8 cellular contexts compared by ENCODE assay signal in the genomic region with DNA sequence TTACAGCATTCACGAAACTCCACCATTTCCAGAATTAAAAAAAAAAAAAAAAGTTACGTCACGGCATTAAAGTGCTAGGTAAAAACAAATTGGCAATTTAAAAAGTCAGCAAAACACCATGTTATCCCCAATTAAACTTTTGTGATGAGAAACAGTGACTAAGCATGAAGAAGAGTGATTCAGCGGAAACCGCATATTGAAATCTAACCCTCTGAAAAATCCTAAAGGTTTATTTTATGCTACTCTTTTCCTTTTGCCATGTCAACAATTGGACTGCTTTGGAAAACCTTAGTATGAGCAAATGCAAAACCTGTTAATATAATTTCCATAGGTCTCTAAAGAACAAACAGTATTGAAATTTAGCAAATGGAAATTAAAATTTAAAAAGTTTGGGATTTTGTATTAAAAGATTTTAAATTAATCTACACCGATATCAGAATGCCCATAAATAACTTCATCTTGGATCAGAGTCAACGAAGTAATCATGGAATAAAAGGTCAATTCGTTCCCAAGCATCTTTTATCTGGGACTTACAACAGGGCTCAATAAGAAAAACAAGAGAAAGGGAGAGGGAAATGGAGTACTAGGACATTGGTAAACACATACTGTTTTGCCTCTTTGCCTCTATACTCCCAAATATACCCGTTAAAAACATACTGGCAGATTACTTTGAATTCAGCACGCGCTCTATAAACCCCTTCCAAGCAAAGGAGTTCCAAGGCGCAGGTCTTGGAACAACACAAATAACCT. TPM values are rescaled to one million over a fixed set of nuclear protein-coding genes. Genes with fewer than 3 reads are reported as not detected.
DNase-seq lines count a peak whose midpoint lies in the region; ATAC-seq and TF ChIP-seq lines count a peak whose summit lies in the region.

No MANE protein-coding gene starts in this region.

- no peaks in the 10 kb centered on the region for H3K36me3 ChIP-seq in HCT116 (ENCODE audit: control insufficient read depth in 1 of 2, insufficient read depth in 2 of 2, low read length in 2 of 2)
- H3K36me3 ChIP-seq in effector memory CD4-positive, alpha-beta T cell (ENCODE audit: control insufficient read depth, insufficient read depth, low read length), result no peaks in the 10 kb centered on the region

- BruUV-seq in HCT116 (replicated peaks; lab: Mats Ljungman, UMichigan), result TSS peak; percentile 51

- peak overlapping the region; percentile 78 for H3K4me2 ChIP-seq in HCT116 (ENCODE audit: low read length)

- in situ Hi-C loops in Caki2 (cut with HindIII; ENCODE audit: low pct_unique_long_range_greater_than_20kb, low sequenced_read_pairs), result no loop called here
- in situ Hi-C loops in G401 (cut with HindIII; ENCODE audit: low sequenced_read_pairs), result no loop called here

- no peaks in the 10 kb centered on the region for H3K27me3 ChIP-seq in HCT116 (ENCODE audit: insufficient read depth, low read length)
- no peaks in the 10 kb centered on the region for H3K27me3 ChIP-seq in effector memory CD4-positive, alpha-beta T cell (replicated peaks; ENCODE audit: control insufficient read depth, insufficient read depth, low read length, poor library complexity, severe bottlenecking)

- peak overlapping the region; percentile 73 for H3K9ac ChIP-seq in HCT116 (ENCODE audit: low read length)

- peak overlapping the region; percentile 56 to 66 for H3K4me3 ChIP-seq in HCT116 (replicated peaks in 1 of 2; ENCODE audit: low read depth in 1 of 2, low read length in 2 of 2)
- H3K4me3 ChIP-seq in effector memory CD4-positive, alpha-beta T cell (ENCODE audit: insufficient read depth, low read depth, low read length, poor library complexity, severe bottlenecking), result peak overlapping the region; percentile 82

- POLR2A ChIA-PET in HCT116 (lab: Charles Lee) (no interaction called here), GM10248 (lab: Yijun Ruan, JAX) (interaction anchor here (0.6 kb wide), 1 partner anchor 79 kb away, joined by 3 read pairs; no protein-coding TSS in a partner anchor)

- H2AFZ ChIP-seq in HCT116 (ENCODE audit: low read depth, low read length, poor library complexity, severe bottlenecking), result no peak overlapping the region

- no peak for ATAC-seq in HCT116

- H3K27ac ChIP-seq in HCT116 (ENCODE audit: low read depth, low read length), result peak overlapping the region; percentile 80
- peak overlapping the region; percentile 70 for H3K27ac ChIP-seq in effector memory CD4-positive, alpha-beta T cell (ENCODE audit: insufficient read depth, low read length, poor library complexity, severe bottlenecking)

- peaks cover 10% of the 10 kb centered on the region for H4K20me1 ChIP-seq in HCT116 (ENCODE audit: insufficient read depth)

- H3K9me2 ChIP-seq in HCT116 (ENCODE audit: insufficient read depth), result no peaks in the 10 kb centered on the region

- intact Hi-C loops in HCT116 (cut with micrococcal nuclease), result loop anchor here (2.0 kb wide), 1 partner anchor 79 kb away; a partner anchor contains a TSS

- peaks cover 59% of the 10 kb centered on the region for H3K79me2 ChIP-seq in HCT116 (ENCODE audit: insufficient read depth, low read length)

- H3K4me1 ChIP-seq in HCT116 (ENCODE audit: control insufficient read depth in 1 of 2, insufficient read depth in 2 of 2, low read length in 2 of 2), result peaks cover 0 to 22% of the 10 kb centered on the region in 2 experiments; a peak in 2 of 4 replicates
- H3K4me1 ChIP-seq in effector memory CD4-positive, alpha-beta T cell (ENCODE audit: control insufficient read depth, insufficient read depth, low read length, poor library complexity, severe bottlenecking), result peaks cover 13% of the 10 kb centered on the region

- H3K9me3 ChIP-seq in HCT116 (ENCODE audit: control insufficient read depth in 1 of 2, insufficient read depth in 1 of 2, low read depth in 1 of 2, low read length in 2 of 2), result no peaks in the 10 kb centered on the region
- H3K9me3 ChIP-seq in effector memory CD4-positive, alpha-beta T cell (ENCODE audit: control insufficient read depth, low read length), result no peaks in the 10 kb centered on the region

- RAD21 ChIA-PET in HCT116 (lab: Charles Lee; ENCODE audit: low non-redundant PET in 1 of 2, low total read pairs in 2 of 2, uncharacterized antibody in 2 of 2, unreplicated experiment in 2 of 2), result no interaction called here

- no peak for TF ChIP-seq CTCF in HCT116 (IDR thresholded peaks at IDR 0.05 in 2 of 3, conservative IDR thresholded peaks at IDR 0.05 in 1 of 3; ENCODE audit: borderline replicate concordance in 1 of 3, insufficient read depth in 1 of 3, low read depth in 2 of 3, low read length in 2 of 3)
- no peak for TF ChIP-seq CTCF in GM10248 (IDR thresholded peaks at IDR 0.05; ENCODE audit: control extremely low read depth, extremely low read depth, low read depth, missing control alignments)

- TF ChIP-seq POLR2A in HCT116 (IDR thresholded peaks at IDR 0.05; ENCODE audit: borderline replicate concordance, extremely low read depth, insufficient read depth, insufficient read length), result no peak

- TF ChIP-seq RAD21 in HCT116 (IDR thresholded peaks at IDR 0.05; ENCODE audit: low read depth), result no peak

- CTCF ChIA-PET in HCT116 (lab: Charles Lee), result no interaction called here
- CTCF ChIA-PET in GM10248 (lab: Yijun Ruan, JAX), result interaction anchor here (1.7 kb wide), 1 partner anchor 11 kb away, joined by 4 read pairs; no protein-coding TSS in a partner anchor

- DNase-seq in Caki2 (ENCODE audit: low read depth), result peak; percentile 46
- no peak for DNase-seq in HCT116 (ENCODE audit: low read depth, low spot score)
- DNase-seq in RPMI7951 (ENCODE audit: low read depth), result peak; percentile 73
- no peak for DNase-seq in effector memory CD4-positive, alpha-beta T cell
- DNase-seq in myocyte (ENCODE audit: low read depth), result peak; percentile 54
- no peak for DNase-seq in GM10248 (ENCODE audit: extremely low spot score)
- DNase-seq in G401 (ENCODE audit: low spot score), result no peak
- DNase-seq in middle frontal gyrus (ENCODE audit: extremely low spot score, low spot score), result no peak

TF ChIP-seq in HCT116, 20 proteins besides CTCF, POLR2A, EP300 and RAD21:
- no peak for TF ChIP-seq ZFX (IDR thresholded peaks at IDR 0.05)
- TF ChIP-seq CEBPB (IDR thresholded peaks at IDR 0.05; ENCODE audit: low read depth), result 0 out of 2 replicates have a peak, but pooled peaks have one; percentile 18
- TF ChIP-seq FOSL1 (IDR thresholded peaks at IDR 0.05; ENCODE audit: low read depth), result 0 out of 2 replicates have a peak, but pooled peaks have one; percentile 12

RNA-seq across cellular contexts. Expression of a gene that starts 1.1 kb away (rescaled TPM):
- 4.0 and 5.0 TPM in 2 replicates for total RNA-seq in Caki2 (2014; rRNA removed; shearing (Covaris generic); ENCODE audit: low replicate concordance)
- total RNA-seq in HCT116 (2021; ENCODE audit: unreplicated experiment) (9.1 TPM), myocyte (35.0 and 40.6 TPM in 2 replicates)
- 2.7 and 3.2 TPM in 2 replicates for polyA plus RNA-seq in HCT116 (2012)
- total RNA-seq in RPMI7951 (2014; rRNA removed; shearing (Covaris generic)), result 9.2 and 12.1 TPM in 2 replicates
- polyA plus RNA-seq in myocyte (2012), result 7.5 TPM
- 6.3 and 7.7 TPM in 2 replicates for total RNA-seq in G401 (2014; rRNA removed; shearing (Covaris generic))

Comparison
In these comparisons a context has a peak if more than half of its experiments do, and no peak if none do; other contexts are left out.
1. DNase-seq: peak in Caki2 (single experiment), RPMI7951 (single experiment) and myocyte (single experiment); none in HCT116 (single experiment), effector memory CD4-positive, alpha-beta T cell (0 of 3), GM10248 (single experiment), G401 (single experiment) and middle frontal gyrus (single experiment).